Comparison of ENCODE assay signal across 15 cellular contexts in genomic region chr2:201347154-201347553, GRCh38. TPM values are rescaled to one million over a fixed set of nuclear protein-coding genes. Genes with fewer than 3 reads are reported as not detected.
A peak's percentile ranks its signal among the peaks of the same experiment; 100 is the strongest.
DNase-seq lines count a peak whose midpoint lies in the region; TF ChIP-seq lines count a peak whose summit lies in the region.
"Had no signal": no experiment of that assay in that cellular context is flagged by ENCODE, and none has a peak within 500 bp of the region (broad histone marks: within the 10 kb centered on the region; RNA-seq: fewer than 3 reads in every experiment).

No MANE protein-coding gene starts in this region.

- no peak overlapping the region for H3K27ac ChIP-seq in osteoblast (ENCODE audit: low read depth, low read length)
- H3K27ac ChIP-seq in sigmoid colon = no peak overlapping the region
- H3K27ac ChIP-seq: A549, C4-2B had no signal

- WGBS in sigmoid colon, 2 donors = 92 to 93% methylated on average over 4 of the region's 4 CpGs

- peaks cover 1% of the 10 kb centered on the region for H3K4me1 Mint-ChIP-seq in endothelial cell (ENCODE audit: unreplicated experiment)

- no peak overlapping the region for H3K4me3 Mint-ChIP-seq in endothelial cell (ENCODE audit: unreplicated experiment)
- H3K4me3 Mint-ChIP-seq: CD4-positive, alpha-beta memory T cell had no signal

- H3K27me3 Mint-ChIP-seq in endothelial cell (ENCODE audit: unreplicated experiment) = peaks cover 2% of the 10 kb centered on the region
- H3K27me3 Mint-ChIP-seq: CD4-positive, alpha-beta memory T cell had no signal

- no peaks in the 10 kb centered on the region for H3K9me3 Mint-ChIP-seq in endothelial cell (ENCODE audit: unreplicated experiment)

- peaks cover 3% of the 10 kb centered on the region for H3K36me3 Mint-ChIP-seq in endothelial cell (ENCODE audit: low read depth, unreplicated experiment)

- no peak for TF ChIP-seq EP300 in sigmoid colon (IDR thresholded peaks at IDR 0.05)

- intact Hi-C loops in sigmoid colon (cut with DNase I) = no loop called here

- H3K79me2 ChIP-seq in osteoblast (ENCODE audit: insufficient read depth, low read length) = no peaks in the 10 kb centered on the region

- H3K27me3 ChIP-seq in osteoblast (ENCODE audit: insufficient read depth, low read length) (no peaks in the 10 kb centered on the region), sigmoid colon (no peaks in the 10 kb centered on the region)
- H3K27me3 ChIP-seq: BE2C had no signal

- no peak for TF ChIP-seq POLR2A in sigmoid colon (IDR thresholded peaks at IDR 0.05)

- TF ChIP-seq CTCF in osteoblast (IDR thresholded peaks at IDR 0.05; ENCODE audit: extremely low read depth, low read depth, low read length) (no peak), endothelial cell (IDR thresholded peaks at IDR 0.05; ENCODE audit: unreplicated experiment) (no peak), sigmoid colon (IDR thresholded peaks at IDR 0.05) (no peak)

- H3K4me2 ChIP-seq in osteoblast (ENCODE audit: insufficient read depth, low read length) = no peak overlapping the region
- H3K4me2 ChIP-seq: A549 had no signal

- H2AFZ ChIP-seq in osteoblast (ENCODE audit: low read length) = no peak overlapping the region

- H3K4me1 ChIP-seq in osteoblast (ENCODE audit: insufficient read depth, low read length) (no peaks in the 10 kb centered on the region), sigmoid colon (peaks cover 0 to 4% (median 0%) of the 10 kb centered on the region in 4 donors)
- H3K4me1 ChIP-seq: A549 had no signal

- DNase-seq in ELF-1 (ENCODE audit: low read depth, low spot score) (peak; percentile 55), RPMI7951 (ENCODE audit: low read depth) (peak; percentile 25), islet precursor cell (peak; percentile 73), osteoblast (ENCODE audit: insufficient read length, low spot score, missing footprints) (peak; percentile 18), endothelial cell (ENCODE audit: low spot score) (no peak), NCI-H226 (no peak), sigmoid colon (no peak)
- DNase-seq: CD4-positive, alpha-beta memory T cell; DMS79; GF-D8 had no signal

- H3K36me3 ChIP-seq in osteoblast (ENCODE audit: insufficient read depth, low read length) = no peaks in the 10 kb centered on the region
- H3K36me3 ChIP-seq in sigmoid colon = peaks cover 0 to 16% (median 0%) of the 10 kb centered on the region in 4 donors
- H3K36me3 ChIP-seq: BE2C, HAP-1 had no signal

- H3K27ac Mint-ChIP-seq in endothelial cell (ENCODE audit: unreplicated experiment) = no peak overlapping the region

- no peaks in the 10 kb centered on the region for H4K20me1 ChIP-seq in osteoblast (ENCODE audit: insufficient read depth, low read length)

- H3K9me3 ChIP-seq in osteoblast (ENCODE audit: low read depth, low read length) = no peaks in the 10 kb centered on the region
- no peaks in the 10 kb centered on the region for H3K9me3 ChIP-seq in sigmoid colon
- H3K9me3 ChIP-seq: A549, BE2C, HAP-1 had no signal

- H3K4me3 ChIP-seq in osteoblast (ENCODE audit: insufficient read depth, low read length) (no peak overlapping the region), sigmoid colon (no peak overlapping the region)
- H3K4me3 ChIP-seq: A549, HAP-1 had no signal

RNA-seq across cellular contexts. Expression of gene FLACC1, which starts 10.0 kb away (rescaled TPM):
- 1.3 and 1.5 TPM in 2 replicates for total RNA-seq in RPMI7951 (2014; rRNA removed; shearing (Covaris generic))
- total RNA-seq in osteoblast (0.72 and 1.5 TPM in 2 replicates), endothelial cell (ENCODE audit: unreplicated experiment) (1.1 TPM), sigmoid colon (1 to 10 TPM; 1.1 to 1.6 (median 1.4) TPM)
- under 1 TPM in 2 of 3 donors, not detected in 1; 0.69 to 0.87 TPM for polyA plus RNA-seq in sigmoid colon
- polyA plus RNA-seq: H1 had no signal

Comparison
In these comparisons a context has a peak if more than half of its experiments do, and no peak if none do; other contexts are left out.
1. DNase-seq: peak in ELF-1 (single experiment), RPMI7951 (single experiment), islet precursor cell (single experiment) and osteoblast (single experiment); none in endothelial cell (single experiment), NCI-H226 (single experiment) and sigmoid colon (single experiment).